In the genomic region with DNA sequence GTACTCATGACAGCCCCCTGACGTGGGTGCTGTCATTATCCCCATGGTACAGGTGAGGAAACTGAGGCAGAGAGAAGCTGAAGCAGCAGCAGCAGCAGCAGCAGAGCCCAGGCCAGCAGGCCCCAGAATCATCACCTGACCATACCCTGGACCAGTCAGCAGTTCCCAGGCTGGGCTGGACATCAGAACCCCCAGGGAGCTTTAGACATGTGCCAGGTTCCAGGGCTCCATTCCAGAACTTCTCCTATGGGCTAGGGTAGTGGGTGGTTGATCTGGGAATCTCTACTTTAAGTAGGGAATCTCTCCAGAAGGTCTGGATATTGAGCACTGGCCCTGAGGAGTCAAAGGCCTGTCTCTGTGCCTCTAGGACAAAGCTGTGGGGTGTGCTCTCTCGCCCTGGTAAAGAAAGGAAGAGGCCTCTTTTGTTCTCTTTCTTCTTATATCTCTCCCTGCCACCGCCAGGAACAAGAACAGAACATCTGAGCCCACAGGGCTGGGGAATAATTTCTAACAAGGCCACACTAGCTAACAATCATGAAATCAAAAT, we compare ENCODE assay signal across 11 cellular contexts. TPM values are rescaled to one million over a fixed set of nuclear protein-coding genes. Genes with fewer than 3 reads are reported as not detected.
A peak's percentile ranks its signal among the peaks of the same experiment; 100 is the strongest.
DNase-seq lines count a peak whose midpoint lies in the region; ATAC-seq and TF ChIP-seq lines count a peak whose summit lies in the region.
"Had no signal": no experiment of that assay in that cellular context is flagged by ENCODE, and none has a peak within 500 bp of the region (broad histone marks: within the 10 kb centered on the region; RNA-seq: fewer than 3 reads in every experiment).

No MANE protein-coding gene starts in this region.

- H3K27me3 ChIP-seq in CD8-positive, alpha-beta T cell (ENCODE audit: insufficient read depth, low read length): no peaks in the 10 kb centered on the region
- H3K27me3 ChIP-seq in foreskin keratinocyte (no peaks in the 10 kb centered on the region), gastrocnemius medialis (no peaks in the 10 kb centered on the region)

- no peak overlapping the region for H3K4me3 ChIP-seq in CD8-positive, alpha-beta T cell (ENCODE audit: low read depth, low read length)
- H3K4me3 ChIP-seq in gastrocnemius medialis: no peak overlapping the region

- H3K9me3 ChIP-seq in CD8-positive, alpha-beta T cell (ENCODE audit: low read length): no peaks in the 10 kb centered on the region
- no peaks in the 10 kb centered on the region for H3K9me3 ChIP-seq in T-helper 17 cell (ENCODE audit: control insufficient read depth, low read length, poor library complexity, severe bottlenecking)
- H3K9me3 ChIP-seq in gastrocnemius medialis: no peaks in the 10 kb centered on the region

- H3K36me3 ChIP-seq in CD8-positive, alpha-beta T cell (ENCODE audit: insufficient read depth, low read length): peaks cover 16% of the 10 kb centered on the region
- H3K36me3 ChIP-seq in gastrocnemius medialis: peaks cover 0 to 62% of the 10 kb centered on the region in 2 donors

- no peaks in the 10 kb centered on the region for H3K27me3 Mint-ChIP-seq in CD8-positive, alpha-beta T cell (ENCODE audit: low read depth)
- no peaks in the 10 kb centered on the region for H3K27me3 Mint-ChIP-seq in T-helper 17 cell
- H3K27me3 Mint-ChIP-seq: naive B cell had no signal

- TF ChIP-seq CTCF in CD8-positive, alpha-beta T cell (IDR thresholded peaks at IDR 0.05): no peak
- TF ChIP-seq CTCF in foreskin keratinocyte (conservative IDR thresholded peaks at IDR 0.05) (no peak), gastrocnemius medialis (IDR thresholded peaks at IDR 0.05 in 4 of 5, conservative IDR thresholded peaks at IDR 0.05 in 1 of 5) (no peak)

- no peak overlapping the region for H3K4me3 Mint-ChIP-seq in CD8-positive, alpha-beta T cell
- H3K4me3 Mint-ChIP-seq in T-helper 17 cell: peak overlapping the region; percentile 75
- H3K4me3 Mint-ChIP-seq: naive B cell had no signal

- DNase-seq in CD8-positive, alpha-beta T cell: no peak
- DNase-seq in T-helper 17 cell: no peak
- DNase-seq in foreskin keratinocyte: no peak
- no peak for DNase-seq in gastrocnemius medialis
- DNase-seq in LoVo (ENCODE audit: low spot score): no peak
- DNase-seq in NCI-H82 (lab: John Stamatoyannopoulos, UW): no peak
- DNase-seq in stimulated activated CD4-positive, alpha-beta T cell treated with anti-CD3 and anti-CD28 coated beads, Interleukin-2, amount 100 ng/mL, for 24 hours: no peak
- DNase-seq: naive B cell, NCI-H446 treated with DMSO at 0.1 percent for 48 hours, T1000 had no signal

- CTCF ChIA-PET in CD8-positive, alpha-beta T cell (lab: Charles Lee): interaction anchor here (2.2 to 3.9 kb wide), 3 partner anchors 10 to 176 kb away, joined by 4 to 29 read pairs (median 20); no protein-coding TSS in a partner anchor

- H3K9me3 Mint-ChIP-seq in CD8-positive, alpha-beta T cell: no peaks in the 10 kb centered on the region
- H3K9me3 Mint-ChIP-seq: naive B cell had no signal

- H3K27ac Mint-ChIP-seq in CD8-positive, alpha-beta T cell: peak overlapping the region; percentile 60
- peak overlapping the region; percentile 93 for H3K27ac Mint-ChIP-seq in T-helper 17 cell

- no peak for TF ChIP-seq POLR2A in gastrocnemius medialis (IDR thresholded peaks at IDR 0.05)

- peaks cover 3% of the 10 kb centered on the region for H3K4me1 ChIP-seq in CD8-positive, alpha-beta T cell (ENCODE audit: insufficient read depth, low read length)
- H3K4me1 ChIP-seq in foreskin keratinocyte (peaks cover 15% of the 10 kb centered on the region), gastrocnemius medialis (peaks cover 19 to 20% of the 10 kb centered on the region in 2 donors)

- intact Hi-C loops in CD8-positive, alpha-beta T cell (cut with DNase I, micrococcal nuclease): no loop called here
- intact Hi-C loops in gastrocnemius medialis (cut with DNase I; ENCODE audit: low total_unique reads): no loop called here

- H3K4me1 Mint-ChIP-seq in CD8-positive, alpha-beta T cell (ENCODE audit: low read depth): no peaks in the 10 kb centered on the region
- peaks cover 17% of the 10 kb centered on the region for H3K4me1 Mint-ChIP-seq in T-helper 17 cell

- H3K36me3 Mint-ChIP-seq in CD8-positive, alpha-beta T cell: peaks cover 65% of the 10 kb centered on the region
- no peaks in the 10 kb centered on the region for H3K36me3 Mint-ChIP-seq in T-helper 17 cell (ENCODE audit: low read depth)

- ATAC-seq in CD8-positive, alpha-beta T cell: no peak
- ATAC-seq in T-helper 17 cell (no peak), foreskin keratinocyte (peak; percentile 5), gastrocnemius medialis (no peak), GM21381 (IDR thresholded peaks at IDR 0.05; ENCODE audit: unreplicated experiment) (no peak)

- no peak overlapping the region for H3K27ac ChIP-seq in CD8-positive, alpha-beta T cell (ENCODE audit: low read depth, low read length)
- H3K27ac ChIP-seq in foreskin keratinocyte: peak overlapping the region; percentile 88
- H3K27ac ChIP-seq in gastrocnemius medialis: peak overlapping the region; percentile 41 to 82 (median 72)

- in situ Hi-C loops in gastrocnemius medialis (cut with MboI; ENCODE audit: low sequenced_read_pairs in 4 of 4): loop anchor here in 1 of 4 donors (25.0 kb wide), 1 partner anchor 116 kb away; a partner anchor contains a TSS

- POLR2A ChIA-PET in CD8-positive, alpha-beta T cell (lab: Charles Lee): no interaction called here

RNA-seq across cellular contexts. Expression of a gene that starts 26.6 kb away (rescaled TPM):
- 10 to 100 TPM; 87.6 to 91.2 TPM for total RNA-seq in CD8-positive, alpha-beta T cell
- total RNA-seq in T-helper 17 cell: 10 to 100 TPM; 44.4 to 80.2 TPM
- total RNA-seq in foreskin keratinocyte: 21.1 and 23.8 TPM in 2 replicates
- polyA plus RNA-seq in foreskin keratinocyte: 18.7 and 20.0 TPM in 2 replicates
- 100 to 1,000 TPM in 1 of 4 donors, 10 to 100 TPM in 3; 19.3 to 448 (median 33.4) TPM for total RNA-seq in gastrocnemius medialis

RNA-seq across cellular contexts. Expression of a gene that starts 44.4 kb away (rescaled TPM):
- total RNA-seq in CD8-positive, alpha-beta T cell: 10 to 100 TPM; 53.0 TPM
- total RNA-seq in T-helper 17 cell (10 to 100 TPM; 53.3 TPM), foreskin keratinocyte (54.0 and 55.7 TPM in 2 replicates), gastrocnemius medialis (10 to 100 TPM; 25.4 to 40.7 (median 31.2) TPM)
- 37.1 and 43.9 TPM in 2 replicates for polyA plus RNA-seq in foreskin keratinocyte

RNA-seq across cellular contexts. Expression of a gene that starts 46.8 kb away (rescaled TPM):
- total RNA-seq in CD8-positive, alpha-beta T cell: 10 to 100 TPM; 35.4 to 44.4 TPM
- 10 to 100 TPM; 72.2 to 91.4 TPM for total RNA-seq in T-helper 17 cell
- total RNA-seq in foreskin keratinocyte: 3.4 and 4.6 TPM in 2 replicates
- 2.4 and 2.5 TPM in 2 replicates for polyA plus RNA-seq in foreskin keratinocyte
- 10 to 100 TPM in 2 of 4 donors, 1 to 10 TPM in 2; 9.1 to 19.5 (median 12.1) TPM for total RNA-seq in gastrocnemius medialis
